Comparison of ENCODE assay signal across 20 cellular contexts in genomic region chr12:132518354-132518992, GRCh38.
"Had no signal": no experiment of that assay in that cellular context is flagged by ENCODE, and none has a peak within 500 bp of the region (broad histone marks: within the 10 kb centered on the region; RNA-seq: fewer than 3 reads in every experiment).

No MANE protein-coding gene starts in this region.

- H3K4me3 Mint-ChIP-seq: activated naive CD8-positive, alpha-beta T cell treated with anti-CD3 and anti-CD28 coated beads, Interleukin-2, amount 10 ng/mL, durations not matched to agents 7 days and 5 days; activated T-cell treated with anti-CD3 and anti-CD28 coated beads, Interleukin-2, amount 50 U/mL, for 4 hours; dendritic cell treated with granulocyte-macrophage colony-stimulating factor and Interleukin-4, amounts not matched to agents 40 ng/mL and 50 ng/mL, for 4 days; neural progenitor cell; stimulated activated memory B cell treated with anti-CD40 and anti-IgM and Interleukin-4, amounts not matched to agents 10 μg/mL and 1 μg/mL and 100 μg/mL, for 72 hours; WTC11 had no signal

- DNase-seq: activated CD8-positive, alpha-beta memory T cell treated with anti-CD3 and anti-CD28 coated beads for 24 hours; activated naive CD8-positive, alpha-beta T cell treated with anti-CD3 and anti-CD28 coated beads, Interleukin-2, amount 10 ng/mL, durations not matched to agents 7 days and 5 days; activated T-cell treated with anti-CD3 and anti-CD28 coated beads, Interleukin-2, amount 50 U/mL, for 4 hours; left ventricle myocardium inferior; naive thymus-derived CD4-positive, alpha-beta T cell; sigmoid colon; T1000 had no signal

- H3K27me3 ChIP-seq: body of pancreas, cardiac muscle cell, esophagus muscularis mucosa, neural progenitor cell, sigmoid colon, testis, upper lobe of left lung had no signal

- H3K27me3 Mint-ChIP-seq: activated naive CD8-positive, alpha-beta T cell treated with anti-CD3 and anti-CD28 coated beads, Interleukin-2, amount 10 ng/mL, durations not matched to agents 7 days and 5 days; dendritic cell treated with granulocyte-macrophage colony-stimulating factor and Interleukin-4, amounts not matched to agents 40 ng/mL and 50 ng/mL, for 4 days; naive thymus-derived CD4-positive, alpha-beta T cell; stimulated activated memory B cell treated with anti-CD40 and anti-IgM and Interleukin-4, amounts not matched to agents 10 μg/mL and 1 μg/mL and 100 μg/mL, for 72 hours; T-cell had no signal

- H3K4me1 ChIP-seq: neural progenitor cell had no signal

- H2AFZ ChIP-seq: neural progenitor cell had no signal

- H3K4me2 ChIP-seq: neural progenitor cell, smooth muscle cell had no signal

- H3K4me1 Mint-ChIP-seq: WTC11 had no signal

- H3K27ac ChIP-seq: cardiac muscle cell, esophagus muscularis mucosa, left ventricle myocardium inferior, neural progenitor cell, sigmoid colon, testis, upper lobe of left lung had no signal

- ATAC-seq: activated T-cell treated with anti-CD3 and anti-CD28 coated beads, Interleukin-2, amount 50 U/mL, for 4 hours; naive thymus-derived CD4-positive, alpha-beta T cell; stimulated activated memory B cell treated with anti-CD40 and anti-IgM and Interleukin-4, amounts not matched to agents 10 μg/mL and 1 μg/mL and 100 μg/mL, for 72 hours; T-cell had no signal

- H3K4me3 ChIP-seq: body of pancreas, cardiac muscle cell, esophagus muscularis mucosa, left ventricle myocardium inferior, neural progenitor cell, sigmoid colon, smooth muscle cell, testis, upper lobe of left lung had no signal

- H3K9me3 Mint-ChIP-seq: activated T-cell treated with anti-CD3 and anti-CD28 coated beads, Interleukin-2, amount 50 U/mL, for 4 hours had no signal

- H3K9me3 ChIP-seq: body of pancreas, sigmoid colon, testis, upper lobe of left lung had no signal

- H3K9ac ChIP-seq: neural progenitor cell had no signal

- FAIRE-seq: frontal cortex had no signal

- H3K27ac Mint-ChIP-seq: activated naive CD8-positive, alpha-beta T cell treated with anti-CD3 and anti-CD28 coated beads, Interleukin-2, amount 10 ng/mL, durations not matched to agents 7 days and 5 days; activated T-helper 2 cell treated with anti-CD3 and anti-CD28 coated beads, Interferon-gamma antibody, Interleukin-2, Interleukin-4, amounts not matched to agents 10 μg/mL and 5 μg/mL and 100 μg/mL, durations not matched to agents 14 hours and 24 hours and 36 hours; dendritic cell treated with granulocyte-macrophage colony-stimulating factor and Interleukin-4, amounts not matched to agents 40 ng/mL and 50 ng/mL, for 4 days; neural progenitor cell; stimulated activated memory B cell treated with anti-CD40 and anti-IgM and Interleukin-4, amounts not matched to agents 10 μg/mL and 1 μg/mL and 100 μg/mL, for 72 hours; T-cell; WTC11 had no signal

- H3K36me3 ChIP-seq: cardiac muscle cell, neural progenitor cell had no signal
